Comparison of ENCODE assay signal across 11 cellular contexts in genomic region chr13:99353836-99354235, GRCh38. TPM values are rescaled to one million over a fixed set of nuclear protein-coding genes. Genes with fewer than 3 reads are reported as not detected.
DNase-seq lines count a peak whose midpoint lies in the region; ATAC-seq and TF ChIP-seq lines count a peak whose summit lies in the region.
"Had no signal": no experiment of that assay in that cellular context is flagged by ENCODE, and none has a peak within 500 bp of the region (broad histone marks: within the 10 kb centered on the region; RNA-seq: fewer than 3 reads in every experiment).

No MANE protein-coding gene starts in this region.

- H3K9me3 Mint-ChIP-seq in stimulated activated naive CD8-positive, alpha-beta T cell treated with anti-CD3 and anti-CD28 coated beads, Interleukin-15, amount 100 ng/mL, for 72 hours, result no peaks in the 10 kb centered on the region

- H3K27me3 Mint-ChIP-seq in stimulated activated naive CD8-positive, alpha-beta T cell treated with anti-CD3 and anti-CD28 coated beads, Interleukin-15, amount 100 ng/mL, for 72 hours, result no peaks in the 10 kb centered on the region

- TF ChIP-seq POLR2A in heart left ventricle (IDR thresholded peaks at IDR 0.05) (no peak), esophagus squamous epithelium (IDR thresholded peaks at IDR 0.05) (no peak), vagina (IDR thresholded peaks at IDR 0.05) (no peak)

- TF ChIP-seq CTCF in heart left ventricle (IDR thresholded peaks at IDR 0.05) (no peak), esophagus squamous epithelium (IDR thresholded peaks at IDR 0.05) (no peak), vagina (IDR thresholded peaks at IDR 0.05) (no peak)

- no peak overlapping the region for H3K4me3 ChIP-seq in heart left ventricle
- no peak overlapping the region for H3K4me3 ChIP-seq in esophagus squamous epithelium
- H3K4me3 ChIP-seq in vagina, result no peak overlapping the region
- H3K4me3 ChIP-seq: upper lobe of right lung had no signal

- ATAC-seq in heart left ventricle (no peak), HG02852 (IDR thresholded peaks at IDR 0.05; ENCODE audit: unreplicated experiment) (no peak)
- no peak for ATAC-seq in stimulated activated naive CD8-positive, alpha-beta T cell treated with anti-CD3 and anti-CD28 coated beads, Interleukin-15, amount 100 ng/mL, for 72 hours
- ATAC-seq: upper lobe of right lung had no signal

- intact Hi-C loops in cardiac septum (cut with DNase I), result no loop called here
- intact Hi-C loops in heart left ventricle (cut with DNase I), result no loop called here
- intact Hi-C loops in esophagus squamous epithelium (cut with DNase I), result no loop called here
- intact Hi-C loops in vagina (cut with DNase I), result no loop called here

- H3K27ac Mint-ChIP-seq in stimulated activated naive CD8-positive, alpha-beta T cell treated with anti-CD3 and anti-CD28 coated beads, Interleukin-15, amount 100 ng/mL, for 72 hours, result peak overlapping the region; percentile 5 to 91

- H3K9me3 ChIP-seq in heart left ventricle (no peaks in the 10 kb centered on the region), esophagus squamous epithelium (no peaks in the 10 kb centered on the region), vagina (no peaks in the 10 kb centered on the region)
- H3K9me3 ChIP-seq: upper lobe of right lung had no signal

- H3K36me3 ChIP-seq in heart left ventricle, result peaks cover 0 to 65% (median 28%) of the 10 kb centered on the region in 9 donors
- H3K36me3 ChIP-seq in esophagus squamous epithelium, result peaks cover 0 to 78% (median 6%) of the 10 kb centered on the region in 3 donors
- H3K36me3 ChIP-seq in vagina, result peaks cover 0 to 9% of the 10 kb centered on the region in 2 donors
- H3K36me3 ChIP-seq: upper lobe of right lung had no signal

- DNase-seq in cardiac septum (ENCODE audit: low spot score), result peak; percentile 53
- no peak for DNase-seq in heart left ventricle
- peak; percentile 42 to 56 for DNase-seq in activated CD4-positive, alpha-beta T cell treated with anti-CD3 and anti-CD28 coated beads, Interleukin-2, amount 50 U/mL, for 48 hours
- no peak for DNase-seq in esophagus squamous epithelium (lab: John Stamatoyannopoulos, UW)
- no peak for DNase-seq in stimulated activated naive CD8-positive, alpha-beta T cell treated with anti-CD3 and anti-CD28 coated beads, Interleukin-15, amount 100 ng/mL, for 72 hours
- no peak for DNase-seq in vagina (ENCODE audit: extremely low spot score in 2 of 2)
- no peak for DNase-seq in SW480 (ENCODE audit: low spot score)
- DNase-seq: activated effector memory CD4-positive, alpha-beta T cell treated with anti-CD3 and anti-CD28 coated beads, Interleukin-2, amount 50 U/mL, for 16 hours; NCI-H1048; upper lobe of right lung had no signal

- H3K27me3 ChIP-seq in heart left ventricle (no peaks in the 10 kb centered on the region), esophagus squamous epithelium (no peaks in the 10 kb centered on the region), vagina (no peaks in the 10 kb centered on the region)
- H3K27me3 ChIP-seq: upper lobe of right lung had no signal

- H3K27ac ChIP-seq in heart left ventricle (peak overlapping the region in 1 of 12 donors; percentile 92), esophagus squamous epithelium (peak overlapping the region in 3 of 4 donors; percentile 23 to 88 (median 73)), vagina (no peak overlapping the region)

- 93 to 97% (median 94%) methylated on average over 8 of the region's 8 CpGs for WGBS in heart left ventricle, 4 donors
- WGBS in esophagus squamous epithelium, 2 donors, result 79 to 80% methylated on average over 1 to 5 of the region's 8 CpGs

- H3K4me1 Mint-ChIP-seq in stimulated activated naive CD8-positive, alpha-beta T cell treated with anti-CD3 and anti-CD28 coated beads, Interleukin-15, amount 100 ng/mL, for 72 hours, result peaks cover 93% of the 10 kb centered on the region

- H3K4me3 Mint-ChIP-seq in stimulated activated naive CD8-positive, alpha-beta T cell treated with anti-CD3 and anti-CD28 coated beads, Interleukin-15, amount 100 ng/mL, for 72 hours, result peak overlapping the region; percentile 69 to 75

- H3K4me1 ChIP-seq in heart left ventricle, result peaks cover 0 to 57% (median 6%) of the 10 kb centered on the region in 12 donors
- H3K4me1 ChIP-seq in esophagus squamous epithelium, result peaks cover 28 to 44% (median 30%) of the 10 kb centered on the region in 3 donors
- peaks cover 17% of the 10 kb centered on the region for H3K4me1 ChIP-seq in vagina

RNA-seq across cellular contexts. Expression of gene GPR183, which starts 46.6 kb away (rescaled TPM):
- total RNA-seq in cardiac septum (1.1 TPM), heart left ventricle (1 to 10 TPM in 7 of 9 donors, under 1 TPM in 2; 0.69 to 7.6 (median 1.5) TPM), esophagus squamous epithelium (1 to 10 TPM in 3 of 4 donors, under 1 TPM in 1; 0.53 to 9.5 (median 3.2) TPM), vagina (12.0 TPM)
- polyA plus RNA-seq in heart left ventricle, result 1 to 10 TPM in 1 of 2 donors, under 1 TPM in 1; 0.72 to 2.7 TPM

Comparison
In these comparisons a context has a peak if more than half of its experiments do, and no peak if none do; other contexts are left out.
1. DNase-seq: peak in cardiac septum (single experiment) and activated CD4-positive, alpha-beta T cell treated with anti-CD3 and anti-CD28 coated beads, Interleukin-2, amount 50 U/mL, for 48 hours (2 of 2); none in heart left ventricle (0 of 5), esophagus squamous epithelium (single experiment), stimulated activated naive CD8-positive, alpha-beta T cell treated with anti-CD3 and anti-CD28 coated beads, Interleukin-15, amount 100 ng/mL, for 72 hours (0 of 2), vagina (0 of 2) and SW480 (single experiment).